In genomic region chr9:97848237-97848581, GRCh38 we compare ENCODE assay signal across 13 cellular contexts. TPM values are rescaled to one million over a fixed set of nuclear protein-coding genes. Genes with fewer than 3 reads are reported as not detected.
DNase-seq lines count a peak whose midpoint lies in the region; ATAC-seq and TF ChIP-seq lines count a peak whose summit lies in the region.
"Had no signal": no experiment of that assay in that cellular context is flagged by ENCODE, and none has a peak within 500 bp of the region (broad histone marks: within the 10 kb centered on the region; RNA-seq: fewer than 3 reads in every experiment).

No MANE protein-coding gene starts in this region.

- no peak overlapping the region for H3K23ac ChIP-seq in H9 (ENCODE audit: insufficient read length, low read depth, low read length)

- no peaks in the 10 kb centered on the region; a peak in 1 of 7 replicates for H3K36me3 Mint-ChIP-seq in H9 (ENCODE audit: insufficient read depth in 1 of 3, low read depth in 3 of 3)
- H3K36me3 Mint-ChIP-seq in dendritic cell treated with granulocyte-macrophage colony-stimulating factor and Interleukin-4, amounts not matched to agents 40 ng/mL and 50 ng/mL, for 4 days (ENCODE audit: low read depth): no peaks in the 10 kb centered on the region
- H3K36me3 Mint-ChIP-seq in neural crest cell (ENCODE audit: low read depth): no peaks in the 10 kb centered on the region
- H3K36me3 Mint-ChIP-seq in activated CD4-positive, alpha-beta T cell treated with anti-CD3 and anti-CD28 coated beads for 36 hours (ENCODE audit: low read depth): no peaks in the 10 kb centered on the region
- H3K36me3 Mint-ChIP-seq: activated CD8-positive, alpha-beta memory T cell treated with anti-CD3 and anti-CD28 coated beads, Interleukin-2, amount 10 ng/mL, durations not matched to agents 7 days and 5 days had no signal

- H3K4ac ChIP-seq in H9 (ENCODE audit: low read depth, low read length): no peak overlapping the region

- H3K27ac Mint-ChIP-seq in H9 (no peak overlapping the region), neural crest cell (ENCODE audit: unreplicated experiment) (no peak overlapping the region)
- no peak overlapping the region for H3K27ac Mint-ChIP-seq in dendritic cell treated with granulocyte-macrophage colony-stimulating factor and Interleukin-4, amounts not matched to agents 40 ng/mL and 50 ng/mL, for 4 days
- no peak overlapping the region for H3K27ac Mint-ChIP-seq in activated CD4-positive, alpha-beta T cell treated with anti-CD3 and anti-CD28 coated beads for 36 hours
- H3K27ac Mint-ChIP-seq: activated CD8-positive, alpha-beta memory T cell treated with anti-CD3 and anti-CD28 coated beads, Interleukin-2, amount 10 ng/mL, durations not matched to agents 7 days and 5 days had no signal

- H3K18ac ChIP-seq in H9 (ENCODE audit: insufficient read length, low read depth, low read length): no peak overlapping the region

- no peak overlapping the region for H3T11ph ChIP-seq in H9 (ENCODE audit: low read length)

- H4K5ac ChIP-seq in H9 (ENCODE audit: insufficient read length, low read depth, low read length): no peak overlapping the region

- H2BK5ac ChIP-seq in H9 (ENCODE audit: insufficient read length, low read length): no peak overlapping the region

- peaks cover 17% of the 10 kb centered on the region for H3K23me2 ChIP-seq in H9 (ENCODE audit: insufficient read length, low read depth, low read length, poor library complexity, severe bottlenecking)

- no peak for ATAC-seq in activated CD4-positive, alpha-beta T cell treated with anti-CD3 and anti-CD28 coated beads for 36 hours
- ATAC-seq in GM21447 (IDR thresholded peaks at IDR 0.05; ENCODE audit: unreplicated experiment): no peak
- no peak for ATAC-seq in left colon
- ATAC-seq: activated CD8-positive, alpha-beta memory T cell treated with anti-CD3 and anti-CD28 coated beads, Interleukin-2, amount 10 ng/mL, durations not matched to agents 7 days and 5 days; esophagus mucosa had no signal

- no peak overlapping the region for H2AK5ac ChIP-seq in H9 (ENCODE audit: insufficient read length, low read length)

- no peaks in the 10 kb centered on the region for H3K36me3 ChIP-seq in BJ (ENCODE audit: control insufficient read depth, insufficient read depth, low read length)

- H3K79me1 ChIP-seq in H9 (ENCODE audit: insufficient read depth, low read depth, low read length, poor library complexity, severe bottlenecking): no peaks in the 10 kb centered on the region

- H2BK15ac ChIP-seq in H9 (ENCODE audit: low read depth, low read length): no peak overlapping the region

- POLR2A ChIA-PET in BJ (lab: Charles Lee): no interaction called here
- POLR2A ChIA-PET in activated CD4-positive, alpha-beta T cell treated with anti-CD3 and anti-CD28 coated beads for 36 hours (lab: Charles Lee): interaction anchor here (0.7 to 1.1 kb wide), 2 partner anchors 143 to 152 kb away, joined by 3 read pairs; no protein-coding TSS in a partner anchor

- no peak overlapping the region for H2BK20ac ChIP-seq in H9 (ENCODE audit: low read depth, low read length, poor library complexity, severe bottlenecking)

- no peaks in the 10 kb centered on the region for H3K9me3 ChIP-seq in H9 (ENCODE audit: control insufficient read depth, low read depth, low read length)

- H3K4me3 Mint-ChIP-seq in H9 (peak overlapping the region; percentile 33 to 72), neural crest cell (no peak overlapping the region)
- peak overlapping the region; percentile 72 for H3K4me3 Mint-ChIP-seq in dendritic cell treated with granulocyte-macrophage colony-stimulating factor and Interleukin-4, amounts not matched to agents 40 ng/mL and 50 ng/mL, for 4 days
- H3K4me3 Mint-ChIP-seq in activated CD4-positive, alpha-beta T cell treated with anti-CD3 and anti-CD28 coated beads for 36 hours: no peak overlapping the region

- no peak overlapping the region; the same call in 1 of the 2 replicates for H3K4me3 ChIP-seq in BJ (ENCODE audit: low read depth, low read length)

- no peak overlapping the region for H4K8ac ChIP-seq in H9 (replicated peaks; ENCODE audit: insufficient read length, low read depth, low read length)

- no peak overlapping the region for H2BK12ac ChIP-seq in H9 (ENCODE audit: insufficient read length, low read depth, low read length)

- WGBS in H9 (ENCODE audit: extremely low coverage, insufficient read length, low lambda C conversion rate): no CpG with 5 or more reads among the region's 16 CpGs

- no peaks in the 10 kb centered on the region for H3K79me2 ChIP-seq in H9 (ENCODE audit: insufficient read depth, low read length)

- H3K27ac ChIP-seq in H9 (ENCODE audit: insufficient read length, low read depth, low read length): no peak overlapping the region

- peak overlapping the region; percentile 62 for H3K4me2 ChIP-seq in H9 (ENCODE audit: insufficient read depth, insufficient read length, low read length)

- H3K9ac ChIP-seq in H9 (ENCODE audit: extremely low read depth, insufficient read length, low read length): no peak overlapping the region

- H3K9me3 Mint-ChIP-seq in H9 (no peaks in the 10 kb centered on the region; a peak in 2 of 5 replicates), neural crest cell (no peaks in the 10 kb centered on the region)
- no peaks in the 10 kb centered on the region for H3K9me3 Mint-ChIP-seq in dendritic cell treated with granulocyte-macrophage colony-stimulating factor and Interleukin-4, amounts not matched to agents 40 ng/mL and 50 ng/mL, for 4 days
- no peaks in the 10 kb centered on the region for H3K9me3 Mint-ChIP-seq in activated CD4-positive, alpha-beta T cell treated with anti-CD3 and anti-CD28 coated beads for 36 hours (ENCODE audit: low read depth)

- peak; percentile 40; the same call in 1 of the 2 replicates for TF ChIP-seq CTCF in BJ (IDR thresholded peaks at IDR 0.05; ENCODE audit: insufficient read depth, low read depth, low read length)
- peak; percentile 56 for TF ChIP-seq CTCF in H9 (conservative IDR thresholded peaks at IDR 0.05)
- peak; percentile 49 for TF ChIP-seq CTCF in neural crest cell (conservative IDR thresholded peaks at IDR 0.05)

- no peak overlapping the region for H2BK120ac ChIP-seq in H9 (ENCODE audit: low read depth, low read length, poor library complexity, severe bottlenecking)

- DNase-seq in BJ (ENCODE audit: low read depth): no peak
- no peak for DNase-seq in H9
- DNase-seq in neural crest cell (ENCODE audit: low read depth, low spot score): no peak
- DNase-seq in activated CD4-positive, alpha-beta T cell treated with anti-CD3 and anti-CD28 coated beads for 36 hours: no peak
- DNase-seq in left colon: no peak
- no peak for DNase-seq in amniotic stem cell (lab: John Stamatoyannopoulos, UW)
- DNase-seq: activated CD8-positive, alpha-beta memory T cell treated with anti-CD3 and anti-CD28 coated beads, Interleukin-2, amount 10 ng/mL, durations not matched to agents 7 days and 5 days; NCI-H1417 had no signal

- H3K4me1 ChIP-seq in H9 (ENCODE audit: insufficient read depth, low read length): peaks cover 4% of the 10 kb centered on the region; the same call in 1 of the 2 replicates

- H3K27me3 ChIP-seq in BJ (ENCODE audit: control insufficient read depth, insufficient read depth, low read length) (peaks cover 55% of the 10 kb centered on the region), H9 (ENCODE audit: insufficient read depth, low read length) (peaks cover 73% of the 10 kb centered on the region)

- H3K14ac ChIP-seq in H9 (ENCODE audit: insufficient read depth, low read length): no peak overlapping the region

- CTCF ChIA-PET in BJ (lab: Yijun Ruan, JAX): interaction anchor here (0.9 to 1.8 kb wide), 7 partner anchors 9 to 139 kb away, joined by 3 to 6 read pairs (median 3); no protein-coding TSS in a partner anchor
- CTCF ChIA-PET in activated CD4-positive, alpha-beta T cell treated with anti-CD3 and anti-CD28 coated beads for 36 hours (lab: Charles Lee): interaction anchor here (0.7 to 1.3 kb wide), 2 partner anchors 52 to 143 kb away, joined by 4 read pairs; no protein-coding TSS in a partner anchor

- no peaks in the 10 kb centered on the region for H4K20me1 ChIP-seq in H9 (ENCODE audit: control insufficient read depth, insufficient read depth, insufficient read length)

- H4K91ac ChIP-seq in H9 (ENCODE audit: insufficient read length, low read depth, low read length): no peak overlapping the region

- no peak overlapping the region for H2AFZ ChIP-seq in H9 (ENCODE audit: low read length)

- H3K56ac ChIP-seq in H9 (ENCODE audit: insufficient read length, low read depth, low read length): no peak overlapping the region

- H3K27me3 Mint-ChIP-seq in H9 (ENCODE audit: low read depth) (peaks cover 94% of the 10 kb centered on the region), neural crest cell (ENCODE audit: low read depth) (peaks cover 96% of the 10 kb centered on the region)
- peaks cover 89% of the 10 kb centered on the region for H3K27me3 Mint-ChIP-seq in dendritic cell treated with granulocyte-macrophage colony-stimulating factor and Interleukin-4, amounts not matched to agents 40 ng/mL and 50 ng/mL, for 4 days
- H3K27me3 Mint-ChIP-seq in activated CD4-positive, alpha-beta T cell treated with anti-CD3 and anti-CD28 coated beads for 36 hours: peaks cover 69% of the 10 kb centered on the region

- intact Hi-C loops in dendritic cell treated with granulocyte-macrophage colony-stimulating factor and Interleukin-4, amounts not matched to agents 40 ng/mL and 50 ng/mL, for 4 days (cut with micrococcal nuclease): no loop called here
- intact Hi-C loops in activated CD4-positive, alpha-beta T cell treated with anti-CD3 and anti-CD28 coated beads for 36 hours (cut with DNase I, micrococcal nuclease): no loop called here
- intact Hi-C loops in left colon (cut with DNase I, micrococcal nuclease): no loop called here

- H3K4me1 Mint-ChIP-seq in H9 (peaks cover 7 to 28% of the 10 kb centered on the region in 2 experiments; a peak in 3 of 4 replicates), neural crest cell (no peaks in the 10 kb centered on the region)
- peaks cover 17% of the 10 kb centered on the region for H3K4me1 Mint-ChIP-seq in dendritic cell treated with granulocyte-macrophage colony-stimulating factor and Interleukin-4, amounts not matched to agents 40 ng/mL and 50 ng/mL, for 4 days (ENCODE audit: low read depth)
- H3K4me1 Mint-ChIP-seq in activated CD4-positive, alpha-beta T cell treated with anti-CD3 and anti-CD28 coated beads for 36 hours: peaks cover 17% of the 10 kb centered on the region

RNA-seq across cellular contexts. Expression of gene FOXE1, which starts 4.8 kb away (rescaled TPM):
- 4.9 and 5.3 TPM in 2 replicates for polyA plus RNA-seq in BJ (2011; rRNA removed)
- polyA minus RNA-seq in BJ (2011; rRNA and poly(A)+ RNA removed): 3.0 and 4.0 TPM in 2 replicates
- total RNA-seq in H9 (2021) (not detected in 2 replicates), neural crest cell (0.09 TPM in 1 of 2 replicates, not detected in the other), left colon (under 1 TPM in 1 of 2 donors, not detected in 1; 0.08 TPM)
- under 1 TPM; 0.07 TPM for total RNA-seq in activated CD4-positive, alpha-beta T cell treated with anti-CD3 and anti-CD28 coated beads for 36 hours
- total RNA-seq: activated CD8-positive, alpha-beta memory T cell treated with anti-CD3 and anti-CD28 coated beads, Interleukin-2, amount 10 ng/mL, durations not matched to agents 7 days and 5 days; lung microvascular endothelial cell; T-helper 1 cell treated with Interleukin-12 subunit alpha and Interleukin-12 subunit beta and Interleukin-4 antibody, amounts not matched to agents 30 ng/mL and 1 ng/mL, for 36 hours had no signal

Comparison
In these comparisons a context has a peak if more than half of its experiments do, and no peak if none do; other contexts are left out.
1. H3K4me3 Mint-ChIP-seq: peak in H9 (2 of 2) and dendritic cell treated with granulocyte-macrophage colony-stimulating factor and Interleukin-4, amounts not matched to agents 40 ng/mL and 50 ng/mL, for 4 days (single experiment); none in neural crest cell (single experiment) and activated CD4-positive, alpha-beta T cell treated with anti-CD3 and anti-CD28 coated beads for 36 hours (single experiment).
2. Peak in every context shown above with its lines, with median percentiles within 50 percentile points of each other: CTCF ChIP-seq.